8 cellular contexts compared by ENCODE assay signal in the genomic region with DNA sequence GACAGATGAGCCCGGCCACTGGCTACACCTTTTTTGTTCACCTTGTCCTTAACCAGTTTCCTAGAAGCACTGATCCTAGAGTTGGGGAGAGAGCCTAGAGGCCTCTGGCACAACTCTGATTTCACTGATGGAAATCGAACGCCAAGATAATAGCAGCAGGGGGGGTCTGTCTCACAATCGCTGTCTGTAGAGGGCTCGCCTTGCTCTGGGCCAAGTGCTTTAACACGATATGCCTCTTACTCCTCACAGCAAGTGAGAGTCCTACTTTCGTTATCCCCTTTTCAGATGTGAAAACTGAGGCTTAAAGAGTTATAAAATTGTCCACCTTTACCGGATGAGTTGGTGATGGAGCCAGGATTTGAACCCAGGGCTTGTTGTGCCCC. TPM values are rescaled to one million over a fixed set of nuclear protein-coding genes. Genes with fewer than 3 reads are reported as not detected.
DNase-seq lines count a peak whose midpoint lies in the region; ATAC-seq and TF ChIP-seq lines count a peak whose summit lies in the region.

No MANE protein-coding gene starts in this region.

- no peak for TF ChIP-seq POLR2A in breast epithelium (IDR thresholded peaks at IDR 0.05)
- no peak for TF ChIP-seq POLR2A in vagina (IDR thresholded peaks at IDR 0.05)

- DNase-seq in heart right ventricle = no peak
- no peak for DNase-seq in left ventricle myocardium superior
- DNase-seq in breast epithelium (ENCODE audit: low spot score in 2 of 2) = no peak
- peak; percentile 60 for DNase-seq in midbrain (lab: John Stamatoyannopoulos, UW)
- DNase-seq in vagina (ENCODE audit: extremely low spot score in 2 of 2) = peak in 1 of 2 donors; percentile 87
- DNase-seq in DMS 273 treated with DMSO at 0.1 percent for 48 hours (lab: John Stamatoyannopoulos, UW) = no peak
- no peak for DNase-seq in activated CD4-positive, CD25-positive, alpha-beta regulatory T cell (lab: John Stamatoyannopoulos, UW)
- DNase-seq in NCI-H2029 treated with DMSO at 0.1 percent for 48 hours (lab: John Stamatoyannopoulos, UW) = no peak

- H3K36me3 ChIP-seq in heart right ventricle (peaks cover 0 to 16% (median 6%) of the 10 kb centered on the region in 9 donors), breast epithelium (no peaks in the 10 kb centered on the region), vagina (no peaks in the 10 kb centered on the region)

- H3K4me3 ChIP-seq in heart right ventricle = peak overlapping the region; percentile 65 to 92 (median 74)
- peak overlapping the region; percentile 62 to 85 (median 68) for H3K4me3 ChIP-seq in breast epithelium
- peak overlapping the region; percentile 63 to 75 for H3K4me3 ChIP-seq in vagina

- ATAC-seq in heart right ventricle = no peak
- ATAC-seq in left ventricle myocardium superior = no peak

- H3K9me3 ChIP-seq in heart right ventricle (peaks cover 0 to 6% (median 0%) of the 10 kb centered on the region in 11 donors), breast epithelium (no peaks in the 10 kb centered on the region), vagina (no peaks in the 10 kb centered on the region)

- H3K27me3 ChIP-seq in heart right ventricle = no peaks in the 10 kb centered on the region
- no peaks in the 10 kb centered on the region for H3K27me3 ChIP-seq in breast epithelium
- no peaks in the 10 kb centered on the region for H3K27me3 ChIP-seq in vagina

- TF ChIP-seq CTCF in heart right ventricle (IDR thresholded peaks at IDR 0.05) (no peak), breast epithelium (IDR thresholded peaks at IDR 0.05) (no peak), vagina (IDR thresholded peaks at IDR 0.05) (no peak)

- 24 to 27% methylated on average over 8 of the region's 8 CpGs for WGBS in heart right ventricle, 2 donors

- intact Hi-C loops in heart right ventricle (cut with DNase I) = loop anchor here in 1 of 10 donors (2.0 kb wide), 1 partner anchor 15 kb away; no protein-coding TSS in a partner anchor
- intact Hi-C loops in left ventricle myocardium superior (cut with micrococcal nuclease) = no loop called here
- intact Hi-C loops in breast epithelium (cut with DNase I; ENCODE audit: low total_unique reads) = no loop called here
- intact Hi-C loops in vagina (cut with DNase I) = no loop called here

- H3K27ac ChIP-seq in heart right ventricle (peak overlapping the region; percentile 76 to 98 (median 93)), breast epithelium (peak overlapping the region; percentile 74 to 87), vagina (peak overlapping the region; percentile 83)

- H3K4me1 ChIP-seq in heart right ventricle (peaks cover 29 to 90% (median 86%) of the 10 kb centered on the region in 9 donors), breast epithelium (peaks cover 4 to 17% of the 10 kb centered on the region in 2 donors), vagina (peaks cover 60% of the 10 kb centered on the region)

RNA-seq across cellular contexts. Expression of gene RASSF4, which starts 0.5 kb away (rescaled TPM):
- 100 to 1,000 TPM in 2 of 10 donors, 10 to 100 TPM in 8; 73.3 to 120 (median 79.9) TPM for total RNA-seq in heart right ventricle
- polyA plus RNA-seq in heart right ventricle = 10 to 100 TPM; 41.2 to 89.4 TPM
- total RNA-seq in left ventricle myocardium superior = 93.5 TPM
- 100 to 1,000 TPM in 1 of 3 donors, 10 to 100 TPM in 2; 18.7 to 364 (median 41.1) TPM for total RNA-seq in breast epithelium
- total RNA-seq in vagina = 29.2 TPM

RNA-seq across cellular contexts. Expression of gene DEPP1, which starts 18.5 kb away (rescaled TPM):
- total RNA-seq in heart right ventricle (100 to 1,000 TPM in 1 of 10 donors, 10 to 100 TPM in 9; 10.0 to 172 (median 23.8) TPM), left ventricle myocardium superior (32.2 TPM), breast epithelium (1,000 to 10,000 TPM in 1 of 3 donors, 100 to 1,000 TPM in 2; 139 to 2,057 (median 460) TPM), vagina (155 TPM)
- polyA plus RNA-seq in heart right ventricle = 10 to 100 TPM; 27.6 to 40.3 TPM

RNA-seq across cellular contexts. Expression of gene ZNF22, which starts 40.6 kb away (rescaled TPM):
- 10 to 100 TPM; 11.0 to 17.2 (median 15.4) TPM for total RNA-seq in heart right ventricle
- 10 to 100 TPM; 16.2 to 16.3 TPM for polyA plus RNA-seq in heart right ventricle
- total RNA-seq in left ventricle myocardium superior = 12.6 TPM
- total RNA-seq in breast epithelium = 10 to 100 TPM; 32.0 to 54.1 (median 34.2) TPM
- total RNA-seq in vagina = 20.6 TPM

RNA-seq across cellular contexts. Expression of gene TMEM72, which starts 49.0 kb away (rescaled TPM):
- total RNA-seq in heart right ventricle (under 1 TPM in 2 of 10 donors, not detected in 8; 0.17 to 0.22 TPM), left ventricle myocardium superior (not detected), breast epithelium (not detected), vagina (not detected)
- not detected for polyA plus RNA-seq in heart right ventricle
